Comparison of ENCODE assay signal across 11 cellular contexts in the genomic region with DNA sequence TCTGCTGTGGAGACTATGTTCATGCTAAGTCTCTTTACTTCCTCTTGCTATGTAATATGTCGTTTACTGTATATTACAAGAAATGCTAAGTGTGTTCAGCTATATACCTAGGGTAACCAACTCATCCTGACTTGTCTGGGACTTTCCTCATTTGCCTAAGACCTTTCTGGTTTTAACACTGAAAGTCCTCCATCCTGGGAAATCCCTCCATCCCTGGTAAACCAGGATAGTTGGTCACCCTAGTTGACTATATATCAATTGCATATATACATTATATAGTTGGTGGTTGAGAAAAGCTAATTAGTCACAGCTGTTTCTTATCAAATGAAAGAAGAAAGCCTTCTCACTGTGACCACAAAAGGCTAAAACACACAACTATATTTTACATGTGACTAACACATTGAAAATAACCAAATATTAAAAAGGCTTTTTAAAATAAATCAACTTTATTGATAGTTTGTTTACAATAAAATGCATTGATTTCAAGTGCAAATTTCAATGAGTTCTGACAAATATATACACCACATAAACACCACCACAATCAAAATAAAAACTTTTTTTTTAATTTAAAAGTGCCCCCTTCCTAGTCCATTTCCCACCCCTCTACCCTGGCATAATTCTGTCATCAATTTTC.
A peak's percentile ranks its signal among the peaks of the same experiment; 100 is the strongest.
DNase-seq lines count a peak whose midpoint lies in the region; ATAC-seq, FAIRE-seq and TF ChIP-seq lines count a peak whose summit lies in the region.
"Had no signal": no experiment of that assay in that cellular context is flagged by ENCODE, and none has a peak within 500 bp of the region (broad histone marks: within the 10 kb centered on the region; RNA-seq: fewer than 3 reads in every experiment).

No MANE protein-coding gene starts in this region.

- TF ChIP-seq POLR2A in HepG2 (IDR thresholded peaks at IDR 0.05; ENCODE audit: insufficient read depth in 1 of 2, low read depth in 2 of 2, low read length in 2 of 2): no peak

- POLR2A ChIA-PET in HepG2 (lab: Yijun Ruan, JAX): no interaction called here

- TF ChIP-seq CTCF in GM12865 (IDR thresholded peaks at IDR 0.05; ENCODE audit: insufficient read depth, low read depth, low read length, missing control alignments) (no peak), fibroblast of lung (conservative IDR thresholded peaks at IDR 0.05 in 1 of 2, IDR thresholded peaks at IDR 0.05 in 1 of 2; ENCODE audit: low read depth in 1 of 2, low read length in 2 of 2) (no peak), HepG2 (CRISPR knock-in tag; IDR thresholded peaks at IDR 0.05) (no peak)

- no peak overlapping the region for H3K4me3 ChIP-seq in GM12865 (ENCODE audit: low read depth, low read length)
- no peak overlapping the region for H3K4me3 ChIP-seq in fibroblast of lung (replicated peaks in 1 of 4; ENCODE audit: control extremely low read depth in 1 of 4, insufficient read depth in 1 of 4, low read depth in 3 of 4, low read length in 4 of 4)
- no peak overlapping the region for H3K4me3 ChIP-seq in HepG2 (replicated peaks in 1 of 3; ENCODE audit: insufficient read depth in 1 of 3, low read depth in 2 of 3, low read length in 3 of 3)

- H4K20me1 ChIP-seq in fibroblast of lung (ENCODE audit: control insufficient read depth, extremely low read depth, insufficient read depth, low read length) (no peaks in the 10 kb centered on the region), HepG2 (ENCODE audit: insufficient read depth, low read length) (no peaks in the 10 kb centered on the region)

- H3K36me3 ChIP-seq in fibroblast of lung (ENCODE audit: control insufficient read depth, insufficient read depth, low read length) (no peaks in the 10 kb centered on the region), HepG2 (replicated peaks in 1 of 2; ENCODE audit: control insufficient read depth in 1 of 2, insufficient read depth in 2 of 2, low read length in 2 of 2) (no peaks in the 10 kb centered on the region)

- WGBS in HepG2 (ENCODE audit: low lambda C conversion rate): 0% methylated on average over 1 of the region's 1 CpG

- H3K27me3 ChIP-seq in fibroblast of lung (ENCODE audit: control insufficient read depth, insufficient read depth, low read length): no peaks in the 10 kb centered on the region
- H3K27me3 ChIP-seq in HepG2 (ENCODE audit: control insufficient read depth in 1 of 2, insufficient read depth in 2 of 2, low read length in 2 of 2): no peaks in the 10 kb centered on the region

- H3K9ac ChIP-seq in fibroblast of lung (ENCODE audit: insufficient read depth, low read length) (no peak overlapping the region), HepG2 (ENCODE audit: insufficient read depth, low read depth, low read length) (no peak overlapping the region)

- intact Hi-C loops in HepG2 (cut with micrococcal nuclease; ENCODE audit: unreplicated experiment): no loop called here

- peak; percentile 30 for DNase-seq in GM12865 (ENCODE audit: low read depth)
- peak in 1 of 2 donors; percentile 25 for DNase-seq in fibroblast of lung (ENCODE audit: low read depth in 2 of 2)
- no peak for DNase-seq in dedifferentiated amniotic fluid mesenchymal stem cell (ENCODE audit: extremely low spot score)
- no peak for DNase-seq in HepG2 (ENCODE audit: low spot score)
- DNase-seq in activated CD8-positive, alpha-beta memory T cell treated with anti-CD3 and anti-CD28 coated beads, Interleukin-2, amount 50 U/mL, for 48 hours: no peak
- no peak for DNase-seq in HPDE6-E6E7 (ENCODE audit: extremely low spot score)
- DNase-seq: activated CD4-positive, alpha-beta T cell treated with anti-CD3 and anti-CD28 coated beads for 1 hour had no signal

- BruUV-seq in HepG2 (replicated peaks; lab: Mats Ljungman, UMichigan): no TSS peak

- CTCF ChIA-PET in HepG2 (lab: Yijun Ruan, JAX; ENCODE audit: low intra/inter-chr PET ratio, low total read pairs): no interaction called here

- in situ Hi-C loops in HepG2 (cut with HindIII; ENCODE audit: extremely low pct_ligation_motif_present, low pct_unique_long_range_greater_than_20kb): no loop called here

- FAIRE-seq in HepG2 (lab: Jason Lieb, UNC): no peak
- FAIRE-seq: D721Med, urothelium cell line had no signal

- H3K79me2 ChIP-seq in fibroblast of lung (ENCODE audit: control insufficient read depth, insufficient read depth, low read length) (no peaks in the 10 kb centered on the region), HepG2 (ENCODE audit: insufficient read depth, low read length) (no peaks in the 10 kb centered on the region)

- TF ChIP-seq EP300 in HepG2 (IDR thresholded peaks at IDR 0.05; ENCODE audit: low read depth in 2 of 2, low read length in 2 of 2) (no peak), HepG2 (CRISPR knock-in tag; IDR thresholded peaks at IDR 0.05; ENCODE audit: borderline replicate concordance) (no peak)

- ATAC-seq in GM19467 (IDR thresholded peaks at IDR 0.05; ENCODE audit: unreplicated experiment): peak; percentile 42
- peak; percentile 49 for ATAC-seq in HG03175 (IDR thresholded peaks at IDR 0.05; ENCODE audit: unreplicated experiment)
- ATAC-seq in HepG2: no peak

- H3K27ac ChIP-seq in fibroblast of lung (ENCODE audit: insufficient read depth, low read length) (peak overlapping the region; percentile 76), HepG2 (ENCODE audit: extremely low read length, insufficient read depth, low read length) (no peak overlapping the region)

- H3K9me3 ChIP-seq in fibroblast of lung (ENCODE audit: control insufficient read depth, insufficient read depth, low read depth, low read length) (no peaks in the 10 kb centered on the region), HepG2 (ENCODE audit: low read length) (peaks cover 4% of the 10 kb centered on the region)

- H2AFZ ChIP-seq in fibroblast of lung (ENCODE audit: low read length): no peak overlapping the region
- H2AFZ ChIP-seq in HepG2 (ENCODE audit: low read length): no peak overlapping the region

- no peak for TF ChIP-seq RAD21 in HepG2 (CRISPR knock-in tag; IDR thresholded peaks at IDR 0.05)

- H3K4me2 ChIP-seq in fibroblast of lung (ENCODE audit: extremely low read depth, insufficient read depth, low read length) (peak overlapping the region; percentile 68), HepG2 (ENCODE audit: low read depth, low read length) (no peak overlapping the region)

- H3K4me1 ChIP-seq in fibroblast of lung (ENCODE audit: control insufficient read depth, extremely low read depth, insufficient read depth, low read length): peaks cover 10% of the 10 kb centered on the region
- H3K4me1 ChIP-seq in HepG2 (ENCODE audit: insufficient read depth, low read length): no peaks in the 10 kb centered on the region

TF ChIP-seq in HepG2, 621 proteins besides CTCF, POLR2A, EP300 and RAD21:
- TF ChIP-seq HNRNPL (IDR thresholded peaks at IDR 0.05; ENCODE audit: low read depth, low read length) (no peak), ZNF747 (CRISPR knock-in tag; IDR thresholded peaks at IDR 0.05; ENCODE audit: borderline replicate concordance) (no peak), ZNF776 (CRISPR knock-in tag; IDR thresholded peaks at IDR 0.05) (no peak), AGO1 (IDR thresholded peaks at IDR 0.05; ENCODE audit: low read depth, low read length, poor library complexity, severe bottlenecking) (no peak)
